ENCODE assay signal across 15 cellular contexts in genomic region chr9:105242062-105242461, GRCh38. TPM values are rescaled to one million over a fixed set of nuclear protein-coding genes. Genes with fewer than 3 reads are reported as not detected.
A peak's percentile ranks its signal among the peaks of the same experiment; 100 is the strongest.
DNase-seq lines count a peak whose midpoint lies in the region; ATAC-seq, FAIRE-seq and TF ChIP-seq lines count a peak whose summit lies in the region.
"Had no signal": no experiment of that assay in that cellular context is flagged by ENCODE, and none has a peak within 500 bp of the region (broad histone marks: within the 10 kb centered on the region; RNA-seq: fewer than 3 reads in every experiment).

No MANE protein-coding gene starts in this region.

- TF ChIP-seq POLR2A in H1 (IDR thresholded peaks at IDR 0.05; ENCODE audit: control extremely low read depth in 1 of 2, low read depth in 2 of 2, low read length in 2 of 2): no peak
- no peak for TF ChIP-seq POLR2A in vagina (IDR thresholded peaks at IDR 0.05)

- no peak overlapping the region for H2BK12ac ChIP-seq in H1 (ENCODE audit: low read depth, low read length)

- no peak overlapping the region for H3K4ac ChIP-seq in H1 (replicated peaks; ENCODE audit: insufficient read length, low read depth, low read length)

- H4K20me1 ChIP-seq in H1 (replicated peaks in 1 of 2; ENCODE audit: control insufficient read depth in 1 of 2, insufficient read depth in 2 of 2, low read length in 2 of 2): peaks cover 0 to 2% of the 10 kb centered on the region in 2 experiments

- H3K4me3 ChIP-seq in right cardiac atrium (ENCODE audit: low read length) (peak overlapping the region; percentile 4), H1 (ENCODE audit: extremely low read depth in 1 of 4, insufficient read depth in 2 of 4, low read depth in 3 of 4, low read length in 4 of 4) (peak overlapping the region in 1 of 4 experiments; percentile 84; a peak in 3 of 8 replicates), vagina (peak overlapping the region in 1 of 2 donors; percentile 19)
- H3K4me3 ChIP-seq: spleen had no signal

- TF ChIP-seq RAD21 in H1 (IDR thresholded peaks at IDR 0.05 in 1 of 2, conservative IDR thresholded peaks at IDR 0.05 in 1 of 2; ENCODE audit: low read depth in 2 of 2, low read length in 2 of 2): no peak

- H3K9me3 ChIP-seq in right cardiac atrium (ENCODE audit: control insufficient read depth, low read length): no peaks in the 10 kb centered on the region
- no peaks in the 10 kb centered on the region for H3K9me3 ChIP-seq in H1 (ENCODE audit: insufficient read depth in 2 of 2, low read depth in 1 of 2, low read length in 1 of 2)
- H3K9me3 ChIP-seq in vagina: no peaks in the 10 kb centered on the region
- H3K9me3 ChIP-seq: adrenal gland, spleen had no signal

- no peaks in the 10 kb centered on the region for H3K36me3 Mint-ChIP-seq in natural killer cell treated with Interleukin-12 subunit alpha and Interleukin-12 subunit beta and Interleukin-15 and Interleukin-18, amount 100 ng/mL, for 72 hours

- no peak overlapping the region for H4K91ac ChIP-seq in H1 (replicated peaks; ENCODE audit: insufficient read length, low read length)

- H3K4me1 ChIP-seq in right cardiac atrium (ENCODE audit: control insufficient read depth, insufficient read depth, low read length) (no peaks in the 10 kb centered on the region), H1 (replicated peaks in 1 of 4; ENCODE audit: control insufficient read depth in 3 of 4, insufficient read depth in 4 of 4, low read length in 3 of 4) (peaks cover 0 to 22% (median 13%) of the 10 kb centered on the region in 4 experiments; a peak in 5 of 7 replicates), vagina (peaks cover 27% of the 10 kb centered on the region)

- no peak overlapping the region for H2AK5ac ChIP-seq in H1 (ENCODE audit: low read depth, low read length)

- no peak for FAIRE-seq in H1 (lab: Jason Lieb, UNC)
- FAIRE-seq: RCC 7860 had no signal

- H3K36me3 ChIP-seq in H1 (ENCODE audit: control insufficient read depth in 2 of 4, insufficient read depth in 4 of 4, low read length in 3 of 4) (no peaks in the 10 kb centered on the region), vagina (no peaks in the 10 kb centered on the region)
- H3K36me3 ChIP-seq: adrenal gland, spleen had no signal

- H2BK20ac ChIP-seq in H1 (ENCODE audit: low read length): no peak overlapping the region

- no peak overlapping the region for H3K14ac ChIP-seq in H1 (ENCODE audit: insufficient read length)

- peaks cover 5% of the 10 kb centered on the region; the same call in 1 of the 2 replicates for H3K23me2 ChIP-seq in H1 (ENCODE audit: low read depth, low read length)

- TF ChIP-seq CTCF in H1 (IDR thresholded peaks at IDR 0.05; ENCODE audit: control extremely low read depth in 1 of 3, insufficient read depth in 1 of 3, low read depth in 1 of 3, low read length in 3 of 3) (no peak), vagina (IDR thresholded peaks at IDR 0.05) (no peak)

- peaks cover 5 to 17% of the 10 kb centered on the region in 2 experiments; a peak in 3 of 4 replicates for H3K79me2 ChIP-seq in H1 (ENCODE audit: control insufficient read depth in 1 of 2, insufficient read depth in 2 of 2, low read length in 2 of 2)

- H3K27ac Mint-ChIP-seq in natural killer cell treated with Interleukin-12 subunit alpha and Interleukin-12 subunit beta and Interleukin-15 and Interleukin-18, amount 100 ng/mL, for 72 hours: no peak overlapping the region
- H3K27ac Mint-ChIP-seq: activated T-cell treated with anti-CD3 and anti-CD28 coated beads, Interleukin-2, amount 50 U/mL, for 24 hours had no signal

- H3K4me1 Mint-ChIP-seq in natural killer cell treated with Interleukin-12 subunit alpha and Interleukin-12 subunit beta and Interleukin-15 and Interleukin-18, amount 100 ng/mL, for 72 hours (ENCODE audit: low read depth in 2 of 2): peaks cover 17 to 21% of the 10 kb centered on the region in 2 donors

- no peak for DNase-seq in right cardiac atrium
- DNase-seq in left cardiac atrium: no peak
- DNase-seq in H1 (ENCODE audit: low read depth in 1 of 2, low spot score in 2 of 2): no peak
- DNase-seq in natural killer cell treated with Interleukin-12 subunit alpha and Interleukin-12 subunit beta and Interleukin-15 and Interleukin-18, amount 100 ng/mL, for 72 hours (ENCODE audit: low spot score): no peak
- no peak for DNase-seq in vagina (ENCODE audit: extremely low spot score in 2 of 2)
- no peak for DNase-seq in anterior cingulate cortex (lab: John Stamatoyannopoulos, UW)
- DNase-seq in SW480 (ENCODE audit: low spot score): no peak
- no peak for DNase-seq in substantia nigra (lab: John Stamatoyannopoulos, UW)
- DNase-seq: activated CD4-positive, alpha-beta T cell treated with anti-CD3 and anti-CD28 coated beads for 4 hours; activated T-cell treated with anti-CD3 and anti-CD28 coated beads, Interleukin-2, amount 50 U/mL, for 24 hours; adrenal gland; NCI-H1048; NCI-H446 treated with DMSO at 0.1 percent for 48 hours; spleen had no signal

- no peak for ATAC-seq in right cardiac atrium
- no peak for ATAC-seq in left cardiac atrium
- ATAC-seq in natural killer cell treated with Interleukin-12 subunit alpha and Interleukin-12 subunit beta and Interleukin-15 and Interleukin-18, amount 100 ng/mL, for 72 hours: no peak

- no peak overlapping the region for H4K5ac ChIP-seq in H1 (ENCODE audit: insufficient read length, low read depth, low read length)

- POLR2A ChIA-PET in H1 (lab: Charles Lee; ENCODE audit: partially characterized antibody): interaction anchor here (0.6 to 1.2 kb wide), 2 partner anchors 12 to 131 kb away, joined by 3 read pairs; no protein-coding TSS in a partner anchor

- no peak overlapping the region for H4K8ac ChIP-seq in H1 (ENCODE audit: extremely low read depth, insufficient read depth, low read length)

- H3K18ac ChIP-seq in H1 (ENCODE audit: extremely low read depth, low read length): no peak overlapping the region

- H2BK15ac ChIP-seq in H1 (ENCODE audit: low read length): no peak overlapping the region

- no peak overlapping the region for H2BK120ac ChIP-seq in H1 (replicated peaks; ENCODE audit: low read depth, low read length)

- H2AFZ ChIP-seq in H1 (ENCODE audit: low read length): no peak overlapping the region

- H3K4me2 ChIP-seq in H1 (ENCODE audit: insufficient read depth in 1 of 2, low read depth in 2 of 2, low read length in 2 of 2): peak overlapping the region; percentile 39 to 63; a peak in 3 of 4 replicates

- H3K27me3 Mint-ChIP-seq in natural killer cell treated with Interleukin-12 subunit alpha and Interleukin-12 subunit beta and Interleukin-15 and Interleukin-18, amount 100 ng/mL, for 72 hours: peaks cover 25 to 47% of the 10 kb centered on the region in 2 donors

- H3K27me3 ChIP-seq in right cardiac atrium (ENCODE audit: control insufficient read depth, insufficient read depth) (no peaks in the 10 kb centered on the region), H1 (replicated peaks in 1 of 4; ENCODE audit: control insufficient read depth in 3 of 4, extremely low read depth in 1 of 4, insufficient read depth in 3 of 4, low read length in 3 of 4) (no peaks in the 10 kb centered on the region), vagina (no peaks in the 10 kb centered on the region)
- H3K27me3 ChIP-seq: adrenal gland had no signal

- H3K27ac ChIP-seq in right cardiac atrium (ENCODE audit: low read length): no peak overlapping the region
- H3K27ac ChIP-seq in H1 (ENCODE audit: low read depth, low read length): no peak overlapping the region
- peak overlapping the region; percentile 60 for H3K27ac ChIP-seq in vagina
- no peak overlapping the region for H3K27ac ChIP-seq in substantia nigra (ENCODE audit: low read depth, low read length, poor library complexity, severe bottlenecking)

- no peaks in the 10 kb centered on the region for H3K9me3 Mint-ChIP-seq in natural killer cell treated with Interleukin-12 subunit alpha and Interleukin-12 subunit beta and Interleukin-15 and Interleukin-18, amount 100 ng/mL, for 72 hours
- H3K9me3 Mint-ChIP-seq: activated T-cell treated with anti-CD3 and anti-CD28 coated beads, Interleukin-2, amount 50 U/mL, for 24 hours had no signal

- 42% methylated on average over 2 of the region's 2 CpGs for WGBS in right cardiac atrium
- WGBS in H1 (ENCODE audit: extremely low coverage in 1 of 2, insufficient coverage in 1 of 2, insufficient read length in 1 of 2, insufficient replicate concordance in 2 of 2, low coverage in 1 of 2, low lambda C conversion rate in 2 of 2, missing lambda C conversion rate in 1 of 2), 2 experiments: 19% methylated on average over 2 of the region's 2 CpGs; no CpG with 5 or more reads in 1 of the 2 experiments

- CTCF ChIA-PET in H1 (lab: Charles Lee; ENCODE audit: partially characterized antibody): interaction anchor here (0.7 kb wide), 1 partner anchor 380 kb away, joined by 3 read pairs; no protein-coding TSS in a partner anchor

- H2BK5ac ChIP-seq in H1 (ENCODE audit: low read depth, low read length): no peak overlapping the region

- peak overlapping the region; percentile 85 for H3K4me3 Mint-ChIP-seq in natural killer cell treated with Interleukin-12 subunit alpha and Interleukin-12 subunit beta and Interleukin-15 and Interleukin-18, amount 100 ng/mL, for 72 hours
- H3K4me3 Mint-ChIP-seq: activated T-cell treated with anti-CD3 and anti-CD28 coated beads, Interleukin-2, amount 50 U/mL, for 24 hours had no signal

- no peak overlapping the region for H3K9ac ChIP-seq in H1 (replicated peaks in 1 of 4; ENCODE audit: extremely low read depth in 1 of 4, low read depth in 3 of 4, low read length in 3 of 4)

- no peak for TF ChIP-seq EP300 in H1 (IDR thresholded peaks at IDR 0.05; ENCODE audit: borderline replicate concordance in 1 of 2, low read depth in 2 of 2, low read length in 2 of 2)

- H3K56ac ChIP-seq in H1 (replicated peaks; ENCODE audit: insufficient read length, low read depth, low read length): no peak overlapping the region

- intact Hi-C loops in right cardiac atrium (cut with DNase I): no loop called here
- intact Hi-C loops in left cardiac atrium (cut with DNase I): no loop called here
- intact Hi-C loops in vagina (cut with DNase I): no loop called here

- no peaks in the 10 kb centered on the region for H3K79me1 ChIP-seq in H1 (ENCODE audit: low read depth, low read length)

- H3K23ac ChIP-seq in H1 (ENCODE audit: insufficient read length): no peak overlapping the region

RNA-seq across cellular contexts. Expression of gene SLC44A1, which starts 2.4 kb away (rescaled TPM):
- 10 to 100 TPM; 12.1 to 18.3 (median 16.3) TPM for total RNA-seq in right cardiac atrium
- 5.8 TPM for polyA plus RNA-seq in right cardiac atrium
- 10 to 100 TPM; 16.9 to 17.3 TPM for total RNA-seq in left cardiac atrium
- 68.1 and 71.2 TPM in 2 replicates for total RNA-seq in H1 (2021; fragmentation: NEBNext Ultra II Directional; extraction: Animal tissue kit (Norgen Biotek cat#: 25700))
- 22.9 and 30.5 TPM in 2 replicates for polyA plus RNA-seq in H1 (2011; rRNA removed)
- polyA plus RNA-seq in H1 (2011; cell fraction: cytosol; rRNA removed): 27.8 TPM
- 17.0 TPM for polyA plus RNA-seq in H1 (2011; cell fraction: nucleus; rRNA removed)
- 30.5 to 48.6 TPM (median 44.6 TPM) in 4 replicates for polyA plus RNA-seq in H1 (2012, experiment 1 of 2)
- 2.8 TPM for polyA plus RNA-seq in H1 (2012, experiment 2 of 2)
- 30.1 TPM for polyA plus RNA-seq in H1 (2013, experiment 1 of 2)
- polyA plus RNA-seq in H1 (2013, experiment 2 of 2): 35.0 TPM
- polyA minus RNA-seq in H1 (2011; rRNA and poly(A)+ RNA removed): 142 and 183 TPM in 2 replicates
- 52.5 TPM for polyA minus RNA-seq in H1 (2011; cell fraction: cytosol; rRNA and poly(A)+ RNA removed)
- polyA minus RNA-seq in H1 (2011; cell fraction: nucleus; rRNA and poly(A)+ RNA removed): 58.5 TPM
- total RNA-seq in natural killer cell treated with Interleukin-12 subunit alpha and Interleukin-12 subunit beta and Interleukin-15 and Interleukin-18, amount 100 ng/mL, for 72 hours: 1 to 10 TPM; 6.5 to 8.4 TPM
- total RNA-seq in vagina: 67.3 TPM
